In the genomic region with DNA sequence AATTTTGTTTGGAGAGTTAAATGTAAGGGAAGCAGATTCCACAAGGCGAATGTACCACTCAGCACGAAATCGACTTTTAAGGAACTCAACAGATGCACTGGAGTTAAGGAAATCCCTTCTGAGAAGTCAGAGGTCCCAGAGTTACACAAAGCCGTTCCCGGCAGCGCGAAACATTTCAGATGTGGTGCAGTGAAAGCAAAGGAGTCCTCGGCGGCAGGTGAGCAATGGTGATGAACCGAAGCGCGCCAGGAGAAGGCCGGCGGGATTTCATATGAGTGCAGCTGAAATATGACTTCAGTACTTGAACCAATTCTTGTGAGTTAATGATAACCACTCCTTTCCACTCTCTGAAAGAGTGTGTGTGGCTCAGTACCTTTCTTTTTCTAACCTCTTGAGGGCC, we compare ENCODE assay signal across 22 cellular contexts.
"Had no signal": no experiment of that assay in that cellular context is flagged by ENCODE, and none has a peak within 500 bp of the region (broad histone marks: within the 10 kb centered on the region; RNA-seq: fewer than 3 reads in every experiment).

No MANE protein-coding gene starts in this region.

- H3K36me3 ChIP-seq: esophagus squamous epithelium, gastroesophageal sphincter, spleen, tibial artery, upper lobe of left lung, uterus had no signal

- H3K4me1 Mint-ChIP-seq: naive thymus-derived CD8-positive, alpha-beta T cell; stimulated activated memory B cell treated with anti-CD40 and anti-IgM and Interleukin-4, amounts not matched to agents 10 μg/mL and 1 μg/mL and 100 μg/mL, for 72 hours had no signal

- H3K4me1 ChIP-seq: esophagus squamous epithelium, gastroesophageal sphincter, spleen, tibial artery, upper lobe of left lung, uterus had no signal

- H3K9me3 ChIP-seq: esophagus squamous epithelium, gastroesophageal sphincter, mucosa of descending colon, spleen, tibial artery, upper lobe of left lung, uterus had no signal

- H3K4me3 Mint-ChIP-seq: dendritic cell treated with granulocyte-macrophage colony-stimulating factor and Interleukin-4, amounts not matched to agents 40 ng/mL and 50 ng/mL, for 4 days; effector memory CD8-positive, alpha-beta T cell; naive thymus-derived CD8-positive, alpha-beta T cell; neural crest cell; stimulated activated memory B cell treated with anti-CD40 and anti-IgM and Interleukin-4, amounts not matched to agents 10 μg/mL and 1 μg/mL and 100 μg/mL, for 72 hours; stimulated activated naive CD8-positive, alpha-beta T cell treated with anti-CD3 and anti-CD28 coated beads, Interleukin-15, Interleukin-2, amounts not matched to agents 100 ng/mL and 50 ng/mL, for 24 hours had no signal

- H3K36me3 Mint-ChIP-seq: naive thymus-derived CD8-positive, alpha-beta T cell; stimulated activated memory B cell treated with anti-CD40 and anti-IgM and Interleukin-4, amounts not matched to agents 10 μg/mL and 1 μg/mL and 100 μg/mL, for 72 hours had no signal

- FAIRE-seq: islet of Langerhans had no signal

- H3K27ac ChIP-seq: esophagus squamous epithelium, gastroesophageal sphincter, spleen, tibial artery, upper lobe of left lung, uterus had no signal

- H3K27me3 Mint-ChIP-seq: dendritic cell treated with granulocyte-macrophage colony-stimulating factor and Interleukin-4, amounts not matched to agents 40 ng/mL and 50 ng/mL, for 4 days; stimulated activated naive CD8-positive, alpha-beta T cell treated with anti-CD3 and anti-CD28 coated beads, Interleukin-15, Interleukin-2, amounts not matched to agents 100 ng/mL and 50 ng/mL, for 24 hours had no signal

- DNase-seq: effector memory CD8-positive, alpha-beta T cell; esophagus squamous epithelium; foreskin fibroblast; glutamatergic neuron; kidney glomerular epithelial cell; mammary epithelial cell; mucosa of descending colon; naive thymus-derived CD8-positive, alpha-beta T cell; spleen; stimulated activated CD4-positive, alpha-beta T cell treated with anti-CD3 and anti-CD28 coated beads, Interleukin-15, amount 100 ng/mL, for 24 hours; stimulated activated CD4-positive, alpha-beta T cell treated with anti-CD3 and anti-CD28 coated beads, Interleukin-1b, Interleukin-23, amount 100 ng/mL, for 48 hours; stimulated activated CD4-positive, alpha-beta T cell treated with anti-CD3 and anti-CD28 coated beads, Interleukin-4, amount 100 ng/mL, for 24 hours; tibial artery; uterus had no signal

- H3K27me3 ChIP-seq: esophagus squamous epithelium, gastroesophageal sphincter, spleen, upper lobe of left lung, uterus had no signal

- H3K27ac Mint-ChIP-seq: dendritic cell treated with granulocyte-macrophage colony-stimulating factor and Interleukin-4, amounts not matched to agents 40 ng/mL and 50 ng/mL, for 4 days; effector memory CD8-positive, alpha-beta T cell; stimulated activated memory B cell treated with anti-CD40 and anti-IgM and Interleukin-4, amounts not matched to agents 10 μg/mL and 1 μg/mL and 100 μg/mL, for 72 hours; stimulated activated naive CD8-positive, alpha-beta T cell treated with anti-CD3 and anti-CD28 coated beads, Interleukin-15, Interleukin-2, amounts not matched to agents 100 ng/mL and 50 ng/mL, for 24 hours had no signal

- H3K4me3 ChIP-seq: esophagus squamous epithelium, gastroesophageal sphincter, mucosa of descending colon, spleen, tibial artery, upper lobe of left lung, uterus had no signal

- ATAC-seq: effector memory CD8-positive, alpha-beta T cell; gastroesophageal sphincter; mucosa of descending colon; naive thymus-derived CD8-positive, alpha-beta T cell; sciatic nerve; stimulated activated memory B cell treated with anti-CD40 and anti-IgM and Interleukin-4, amounts not matched to agents 10 μg/mL and 1 μg/mL and 100 μg/mL, for 72 hours had no signal

- H3K9me3 Mint-ChIP-seq: dendritic cell treated with granulocyte-macrophage colony-stimulating factor and Interleukin-4, amounts not matched to agents 40 ng/mL and 50 ng/mL, for 4 days; effector memory CD8-positive, alpha-beta T cell; naive thymus-derived CD8-positive, alpha-beta T cell; neural crest cell; stimulated activated memory B cell treated with anti-CD40 and anti-IgM and Interleukin-4, amounts not matched to agents 10 μg/mL and 1 μg/mL and 100 μg/mL, for 72 hours; stimulated activated naive CD8-positive, alpha-beta T cell treated with anti-CD3 and anti-CD28 coated beads, Interleukin-15, Interleukin-2, amounts not matched to agents 100 ng/mL and 50 ng/mL, for 24 hours had no signal
